8 cellular contexts compared by ENCODE assay signal in the genomic region with DNA sequence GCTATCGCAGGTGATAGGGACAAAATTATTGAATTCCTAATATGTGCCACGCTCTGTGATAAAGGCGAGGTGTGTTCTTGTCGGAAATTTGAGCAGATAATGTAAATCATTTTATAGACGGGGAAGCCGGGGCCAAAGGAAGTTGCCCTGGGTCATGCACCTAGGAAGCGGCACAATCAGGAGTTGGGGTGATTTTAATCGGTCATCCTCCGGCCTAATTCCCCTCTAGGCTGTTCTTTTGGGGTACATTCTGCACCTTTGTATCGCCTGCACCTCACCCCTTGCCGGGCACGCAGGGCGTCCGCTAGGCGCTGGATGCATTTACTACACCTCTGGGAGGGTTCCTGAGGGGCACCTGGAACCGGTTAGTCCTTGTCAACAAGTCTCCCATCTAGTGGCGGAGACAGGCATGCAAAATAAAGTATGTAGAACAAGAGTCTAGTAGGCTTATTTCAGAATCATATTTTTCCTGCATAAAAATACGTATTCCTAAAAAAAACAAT. TPM values are rescaled to one million over a fixed set of nuclear protein-coding genes. Genes with fewer than 3 reads are reported as not detected.
DNase-seq lines count a peak whose midpoint lies in the region; ATAC-seq and TF ChIP-seq lines count a peak whose summit lies in the region.

No MANE protein-coding gene starts in this region.

- H3K4me3 ChIP-seq in fibroblast of mammary gland (ENCODE audit: control insufficient read depth, low read depth, low read length) (peak overlapping the region; percentile 55), aorta (ENCODE audit: low read length in 2 of 2) (peak overlapping the region; percentile 62 to 86)

- H3K4me1 ChIP-seq in aorta (ENCODE audit: control insufficient read depth in 1 of 2, insufficient read depth in 2 of 2, low read length in 2 of 2), result peaks cover 0 to 2% of the 10 kb centered on the region in 2 donors

- TF ChIP-seq CTCF in fibroblast of mammary gland (conservative IDR thresholded peaks at IDR 0.05; ENCODE audit: control insufficient read depth, insufficient read depth, low read depth, low read length) (peak; percentile 36), nephron progenitor cell (IDR thresholded peaks at IDR 0.05) (no peak)

- H3K9me3 Mint-ChIP-seq in nephron progenitor cell, result no peaks in the 10 kb centered on the region

- ATAC-seq in GM18505 (IDR thresholded peaks at IDR 0.05; ENCODE audit: unreplicated experiment) (peak; percentile 32), HG03064 (IDR thresholded peaks at IDR 0.05; ENCODE audit: low read depth, unreplicated experiment) (peak; percentile 38), aorta (ENCODE audit: low FRiP score) (no peak)

- H3K27me3 Mint-ChIP-seq in nephron progenitor cell (ENCODE audit: low read depth, poor library complexity), result peaks cover 22% of the 10 kb centered on the region

- peaks cover 5% of the 10 kb centered on the region for H3K36me3 Mint-ChIP-seq in nephron progenitor cell (ENCODE audit: low read depth)

- H3K4me3 Mint-ChIP-seq in nephron progenitor cell, result peak overlapping the region; percentile 83

- H3K27me3 ChIP-seq in aorta (ENCODE audit: control insufficient read depth in 1 of 2, insufficient read depth in 2 of 2, low read length in 1 of 2), result no peaks in the 10 kb centered on the region

- intact Hi-C loops in aorta (cut with DNase I), result loop anchor here (5.0 to 10.0 kb wide), 2 partner anchors 72 to 130 kb away; partner anchors contain the start of gene NAGK (in 1 of the 2)

- peak; percentile 29 for DNase-seq in AG20443 (ENCODE audit: low spot score)
- DNase-seq in NCI-H510A treated with DMSO at 0.1 percent for 48 hours (lab: John Stamatoyannopoulos, UW), result peak; percentile 63
- DNase-seq in activated T-cell treated with anti-CD3 and anti-CD28 coated beads for 4 hours, result peak; percentile 38
- DNase-seq in fibroblast of mammary gland (ENCODE audit: low read depth), result peak; percentile 48
- DNase-seq in nephron progenitor cell, result peak; percentile 35
- peak in 1 of 2 donors; percentile 52 for DNase-seq in aorta

- no peak for TF ChIP-seq POLR2A in GM18505 (IDR thresholded peaks at IDR 0.05; ENCODE audit: borderline replicate concordance, extremely low read depth, insufficient read depth, insufficient read length)

- 1% methylated on average over 18 of the region's 18 CpGs for WGBS in aorta, 2 donors

- no peak overlapping the region for H3K27ac Mint-ChIP-seq in nephron progenitor cell

- no peak overlapping the region for H3K27ac ChIP-seq in aorta (ENCODE audit: low read depth in 1 of 2, low read length in 2 of 2)

- peaks cover 38% of the 10 kb centered on the region for H3K4me1 Mint-ChIP-seq in nephron progenitor cell

- no peaks in the 10 kb centered on the region for H3K9me3 ChIP-seq in aorta (ENCODE audit: control insufficient read depth, low read length)

- no peaks in the 10 kb centered on the region for H3K36me3 ChIP-seq in aorta (ENCODE audit: control insufficient read depth in 1 of 2, insufficient read depth in 2 of 2, low read length in 1 of 2)

RNA-seq across cellular contexts. Expression of gene TEX261, which starts 0.6 kb away (rescaled TPM):
- 10 to 100 TPM; 51.0 to 58.1 TPM for total RNA-seq in aorta
- 10 to 100 TPM; 26.8 to 37.0 TPM for polyA plus RNA-seq in aorta

RNA-seq across cellular contexts. Expression of gene ANKRD53, which starts 16.8 kb away (rescaled TPM):
- total RNA-seq in aorta, result 1 to 10 TPM; 1.9 to 3.3 TPM
- polyA plus RNA-seq in aorta, result 1 to 10 TPM in 1 of 2 donors, under 1 TPM in 1; 0.88 to 5.0 TPM

RNA-seq across cellular contexts. Expression of gene ATP6V1B1, which starts 59.6 kb away (rescaled TPM):
- 1 to 10 TPM in 1 of 2 donors, not detected in 1; 1.8 TPM for total RNA-seq in aorta
- 1 to 10 TPM; 3.1 to 6.4 TPM for polyA plus RNA-seq in aorta
